Comparison of ENCODE assay signal across 2 cellular contexts in the genomic region with DNA sequence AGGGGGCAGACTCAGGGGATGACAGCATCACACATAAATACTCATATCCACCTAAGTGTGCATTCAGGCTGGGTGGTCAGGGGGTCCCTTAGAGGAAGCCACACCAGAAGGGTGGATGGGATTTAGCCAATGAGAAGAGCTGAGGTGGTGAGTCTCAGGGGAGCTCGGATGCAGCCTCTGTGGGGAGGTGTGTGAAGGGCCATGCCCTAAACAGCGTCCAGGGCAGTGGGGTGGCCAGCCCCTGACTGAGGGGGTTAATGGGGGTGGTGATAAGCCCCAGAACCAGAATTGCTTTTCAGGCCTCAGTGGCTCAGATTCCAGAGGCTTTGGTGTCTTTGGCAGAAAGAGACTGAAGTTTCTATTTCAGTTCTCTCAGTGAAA.
TF ChIP-seq lines count a peak whose summit lies in the region.

No MANE protein-coding gene starts in this region.

TF ChIP-seq in liver, 16 proteins besides CTCF, POLR2A, EP300 and RAD21 (continued from another document):
- no peak for TF ChIP-seq REST (IDR thresholded peaks at IDR 0.05)
- no peak for TF ChIP-seq ZBTB33 (IDR thresholded peaks at IDR 0.05)
- no peak for TF ChIP-seq RXRA (IDR thresholded peaks at IDR 0.05)
- no peak for TF ChIP-seq TAF1 (conservative IDR thresholded peaks at IDR 0.05)
- TF ChIP-seq EGR1 (IDR thresholded peaks at IDR 0.05; ENCODE audit: low read depth in 2 of 2) = no peak
- TF ChIP-seq HNF4A (conservative IDR thresholded peaks at IDR 0.05) = no peak
- TF ChIP-seq FOXA2 (IDR thresholded peaks at IDR 0.05) = no peak

TF ChIP-seq in HepG2, 621 proteins besides CTCF, POLR2A, EP300 and RAD21 (continued from another document):
- TF ChIP-seq, protein P1, sequence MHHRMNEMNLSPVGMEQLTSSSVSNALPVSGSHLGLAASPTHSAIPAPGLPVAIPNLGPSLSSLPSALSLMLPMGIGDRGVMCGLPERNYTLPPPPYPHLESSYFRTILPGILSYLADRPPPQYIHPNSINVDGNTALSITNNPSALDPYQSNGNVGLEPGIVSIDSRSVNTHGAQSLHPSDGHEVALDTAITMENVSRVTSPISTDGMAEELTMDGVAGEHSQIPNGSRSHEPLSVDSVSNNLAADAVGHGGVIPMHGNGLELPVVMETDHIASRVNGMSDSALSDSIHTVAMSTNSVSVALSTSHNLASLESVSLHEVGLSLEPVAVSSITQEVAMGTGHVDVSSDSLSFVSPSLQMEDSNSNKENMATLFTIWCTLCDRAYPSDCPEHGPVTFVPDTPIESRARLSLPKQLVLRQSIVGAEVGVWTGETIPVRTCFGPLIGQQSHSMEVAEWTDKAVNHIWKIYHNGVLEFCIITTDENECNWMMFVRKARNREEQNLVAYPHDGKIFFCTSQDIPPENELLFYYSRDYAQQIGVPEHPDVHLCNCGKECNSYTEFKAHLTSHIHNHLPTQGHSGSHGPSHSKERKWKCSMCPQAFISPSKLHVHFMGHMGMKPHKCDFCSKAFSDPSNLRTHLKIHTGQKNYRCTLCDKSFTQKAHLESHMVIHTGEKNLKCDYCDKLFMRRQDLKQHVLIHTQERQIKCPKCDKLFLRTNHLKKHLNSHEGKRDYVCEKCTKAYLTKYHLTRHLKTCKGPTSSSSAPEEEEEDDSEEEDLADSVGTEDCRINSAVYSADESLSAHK (CRISPR knock-in tag; IDR thresholded peaks at IDR 0.05; ENCODE audit: borderline replicate concordance) = no peak
- no peak for TF ChIP-seq ZNF251 (CRISPR knock-in tag; IDR thresholded peaks at IDR 0.05)
- TF ChIP-seq BORCS8-MEF2B (CRISPR knock-in tag; IDR thresholded peaks at IDR 0.05) = no peak
- TF ChIP-seq TRIM22 (IDR thresholded peaks at IDR 0.05) = no peak
- no peak for TF ChIP-seq PAF1 (CRISPR knock-in tag; IDR thresholded peaks at IDR 0.05)
- TF ChIP-seq GTF3A (CRISPR knock-in tag; conservative IDR thresholded peaks at IDR 0.05) = no peak
- TF ChIP-seq ZNF607 (CRISPR knock-in tag; IDR thresholded peaks at IDR 0.05; ENCODE audit: borderline replicate concordance) = no peak
- no peak for TF ChIP-seq ZNF281 (CRISPR knock-in tag; IDR thresholded peaks at IDR 0.05; ENCODE audit: borderline replicate concordance)
- TF ChIP-seq KDM2A (CRISPR knock-in tag; IDR thresholded peaks at IDR 0.05; ENCODE audit: borderline replicate concordance, low read depth) = no peak
- TF ChIP-seq ZBTB2 (CRISPR knock-in tag; IDR thresholded peaks at IDR 0.05; ENCODE audit: low read depth) = no peak
- no peak for TF ChIP-seq SRF (IDR thresholded peaks at IDR 0.05; ENCODE audit: low read depth, low read length)
- TF ChIP-seq KDM5A (IDR thresholded peaks at IDR 0.05; ENCODE audit: borderline replicate concordance, low read length) = no peak
- no peak for TF ChIP-seq ZNF761 (CRISPR knock-in tag; conservative IDR thresholded peaks at IDR 0.05)
